ENCODE assay signal across 9 cellular contexts in the genomic region with DNA sequence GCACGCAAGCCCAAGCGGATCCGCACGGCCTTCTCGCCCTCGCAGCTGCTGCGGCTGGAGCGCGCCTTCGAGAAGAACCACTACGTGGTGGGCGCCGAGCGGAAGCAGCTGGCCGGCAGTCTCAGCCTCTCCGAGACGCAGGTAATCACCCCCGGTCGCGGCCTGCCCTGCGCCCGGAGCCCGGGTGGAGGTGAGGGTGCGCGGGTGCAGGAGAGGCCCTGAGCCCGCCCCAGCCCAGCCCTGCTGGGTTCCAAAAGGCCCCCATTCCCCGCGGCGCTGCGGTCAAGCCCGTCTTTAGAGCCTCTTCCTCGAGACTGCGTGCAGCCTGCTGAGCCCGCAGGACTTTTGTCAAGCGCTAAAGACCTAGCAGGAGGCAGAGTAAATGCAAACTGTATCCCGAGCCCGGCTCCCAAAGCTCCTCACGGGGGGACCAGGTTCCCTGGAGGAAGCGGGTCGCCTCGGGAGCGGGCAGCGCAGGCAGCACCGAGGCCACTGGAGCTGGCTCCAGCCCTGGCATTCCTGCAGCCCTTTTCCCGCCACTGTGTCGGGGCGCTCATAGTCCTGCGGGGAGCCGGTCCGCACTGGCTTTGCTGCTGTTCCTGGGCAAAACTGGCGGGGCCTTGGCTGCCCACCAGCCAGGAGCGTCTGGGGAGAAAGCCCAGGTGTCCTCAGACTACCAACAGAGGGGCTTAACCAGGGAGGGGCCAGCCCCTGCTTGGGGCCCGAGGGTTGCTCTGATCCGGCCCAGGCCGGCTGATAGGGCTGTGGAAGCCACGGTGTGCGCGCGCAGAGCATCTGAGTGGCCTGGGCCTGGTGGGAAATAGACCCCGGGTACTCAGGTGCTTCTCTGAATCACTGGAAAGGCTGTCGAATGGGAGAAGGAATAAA. TPM values are rescaled to one million over a fixed set of nuclear protein-coding genes. Genes with fewer than 3 reads are reported as not detected.
DNase-seq lines count a peak whose midpoint lies in the region; ATAC-seq, FAIRE-seq and TF ChIP-seq lines count a peak whose summit lies in the region.
"Had no signal": no experiment of that assay in that cellular context is flagged by ENCODE, and none has a peak within 500 bp of the region (broad histone marks: within the 10 kb centered on the region; RNA-seq: fewer than 3 reads in every experiment).

No MANE protein-coding gene starts in this region.

- no peak overlapping the region for H3K27ac ChIP-seq in H1 (ENCODE audit: low read depth, low read length)
- no peak overlapping the region for H3K27ac ChIP-seq in psoas muscle
- H3K27ac ChIP-seq: heart right ventricle had no signal

- WGBS in H1 (ENCODE audit: extremely low coverage in 1 of 2, insufficient coverage in 1 of 2, insufficient read length in 1 of 2, insufficient replicate concordance in 2 of 2, low coverage in 1 of 2, low lambda C conversion rate in 2 of 2, missing lambda C conversion rate in 1 of 2), 2 experiments, result 2% methylated on average over 45 of the region's 61 CpGs; no CpG with 5 or more reads in 1 of the 2 experiments
- 3 to 4% (median 3%) methylated on average over 52 to 61 of the region's 61 CpGs for WGBS in psoas muscle, 3 donors

- H2BK20ac ChIP-seq in H1 (ENCODE audit: low read length), result no peak overlapping the region

- no peak overlapping the region for H3K56ac ChIP-seq in H1 (replicated peaks; ENCODE audit: insufficient read length, low read depth, low read length)

- no peaks in the 10 kb centered on the region for H3K79me2 ChIP-seq in H1 (ENCODE audit: control insufficient read depth in 1 of 2, insufficient read depth in 2 of 2, low read length in 2 of 2)

- no peak overlapping the region for H4K8ac ChIP-seq in H1 (ENCODE audit: extremely low read depth, insufficient read depth, low read length)

- no peak overlapping the region for H3K23ac ChIP-seq in H1 (ENCODE audit: insufficient read length)

- H2AFZ ChIP-seq in H1 (ENCODE audit: low read length), result no peak overlapping the region; the same call in 1 of the 2 replicates

- no peak overlapping the region for H3K14ac ChIP-seq in H1 (ENCODE audit: insufficient read length)

- no peak for TF ChIP-seq EP300 in H1 (IDR thresholded peaks at IDR 0.05; ENCODE audit: borderline replicate concordance in 1 of 2, low read depth in 2 of 2, low read length in 2 of 2)

- TF ChIP-seq CTCF in H1 (IDR thresholded peaks at IDR 0.05; ENCODE audit: control extremely low read depth in 1 of 3, insufficient read depth in 1 of 3, low read depth in 1 of 3, low read length in 3 of 3) (no peak), psoas muscle (IDR thresholded peaks at IDR 0.05) (no peak), GM10248 (IDR thresholded peaks at IDR 0.05; ENCODE audit: control extremely low read depth, extremely low read depth, low read depth, missing control alignments) (no peak)

- peaks cover 89 to 100% (median 97%) of the 10 kb centered on the region in 4 experiments for H3K27me3 ChIP-seq in H1 (replicated peaks in 1 of 4; ENCODE audit: control insufficient read depth in 3 of 4, extremely low read depth in 1 of 4, insufficient read depth in 3 of 4, low read length in 3 of 4)
- peaks cover 0 to 99% (median 51%) of the 10 kb centered on the region in 3 donors for H3K27me3 ChIP-seq in psoas muscle (ENCODE audit: insufficient read depth in 3 of 3, low read length in 2 of 3)

- FAIRE-seq in H1 (lab: Jason Lieb, UNC), result no peak

- H2BK5ac ChIP-seq in H1 (ENCODE audit: low read depth, low read length), result peak overlapping the region; percentile 61; the same call in 1 of the 2 replicates

- H3K4me3 ChIP-seq in H1 (ENCODE audit: extremely low read depth in 1 of 4, insufficient read depth in 2 of 4, low read depth in 3 of 4, low read length in 4 of 4) (peak overlapping the region in 3 of 4 experiments; percentile 19 to 54 (median 21); a peak in 6 of 8 replicates), psoas muscle (no peak overlapping the region)

- peak overlapping the region; percentile 72; the same call in 1 of the 2 replicates for H2BK12ac ChIP-seq in H1 (ENCODE audit: low read depth, low read length)

- peak overlapping the region; percentile 81 for H3K18ac ChIP-seq in H1 (ENCODE audit: extremely low read depth, low read length)

- peak in 1 of 2 experiments; percentile 81 for DNase-seq in H1 (ENCODE audit: low read depth in 1 of 2, low spot score in 2 of 2)
- no peak for DNase-seq in psoas muscle
- DNase-seq in H4 (ENCODE audit: low spot score), result no peak
- DNase-seq in midbrain (lab: John Stamatoyannopoulos, UW), result no peak
- no peak for DNase-seq in GM10248 (ENCODE audit: extremely low spot score)
- DNase-seq: heart right ventricle had no signal

- peak; percentile 62 for ATAC-seq in GM18909 (IDR thresholded peaks at IDR 0.05; ENCODE audit: poor library complexity, unreplicated experiment)
- peak; percentile 52 for ATAC-seq in HG02852 (IDR thresholded peaks at IDR 0.05; ENCODE audit: unreplicated experiment)
- ATAC-seq in psoas muscle, result peak; percentile 24 to 47 (median 38)

- H4K5ac ChIP-seq in H1 (ENCODE audit: insufficient read length, low read depth, low read length), result no peak overlapping the region

- H3K4me2 ChIP-seq in H1 (ENCODE audit: insufficient read depth in 1 of 2, low read depth in 2 of 2, low read length in 2 of 2), result peak overlapping the region; percentile 67 to 72

- H3K9ac ChIP-seq in H1 (replicated peaks in 1 of 4; ENCODE audit: extremely low read depth in 1 of 4, low read depth in 3 of 4, low read length in 3 of 4), result no peak overlapping the region; a peak in 1 of 7 replicates

- H3K23me2 ChIP-seq in H1 (ENCODE audit: low read depth, low read length), result peaks cover 7% of the 10 kb centered on the region; the same call in 1 of the 2 replicates

- intact Hi-C loops in psoas muscle (cut with DNase I), result no loop called here

- POLR2A ChIA-PET in H1 (lab: Charles Lee; ENCODE audit: partially characterized antibody), result interaction anchor here (1.0 to 3.2 kb wide), 10 partner anchors 9 to 39 kb away, joined by 3 to 18 read pairs (median 4); partner anchors contain the start of gene SPR
- POLR2A ChIA-PET in GM10248 (lab: Yijun Ruan, JAX), result no interaction called here

- no peak overlapping the region for H3K4ac ChIP-seq in H1 (replicated peaks; ENCODE audit: insufficient read length, low read depth, low read length)

- H2BK120ac ChIP-seq in H1 (replicated peaks; ENCODE audit: low read depth, low read length), result no peak overlapping the region

- H3K9me3 ChIP-seq in H1 (ENCODE audit: insufficient read depth in 2 of 2, low read depth in 1 of 2, low read length in 1 of 2), result peaks cover 0 to 4% of the 10 kb centered on the region in 2 experiments; a peak in 1 of 4 replicates
- H3K9me3 ChIP-seq in psoas muscle, result no peaks in the 10 kb centered on the region
- H3K9me3 ChIP-seq: heart right ventricle had no signal

- CTCF ChIA-PET in H1 (lab: Charles Lee; ENCODE audit: partially characterized antibody), result interaction anchor here (0.8 to 24.3 kb wide), 15 partner anchors 8 to 253 kb away, joined by 3 to 497 read pairs (median 5); partner anchors contain the start of genes EMX1 and SPR
- CTCF ChIA-PET in GM10248 (lab: Yijun Ruan, JAX), result interaction anchor here (1.0 to 5.9 kb wide), 3 partner anchors 9 to 288 kb away, joined by 3 to 35 read pairs (median 4); no protein-coding TSS in a partner anchor

- no peak; a peak in 1 of 4 replicates for TF ChIP-seq RAD21 in H1 (IDR thresholded peaks at IDR 0.05 in 1 of 2, conservative IDR thresholded peaks at IDR 0.05 in 1 of 2; ENCODE audit: low read depth in 2 of 2, low read length in 2 of 2)

- no peak overlapping the region for H4K91ac ChIP-seq in H1 (replicated peaks; ENCODE audit: insufficient read length, low read length)

- H2BK15ac ChIP-seq in H1 (ENCODE audit: low read length), result peak overlapping the region; percentile 67; the same call in 1 of the 2 replicates

- peaks cover 6 to 37% (median 18%) of the 10 kb centered on the region in 4 experiments for H3K4me1 ChIP-seq in H1 (replicated peaks in 1 of 4; ENCODE audit: control insufficient read depth in 3 of 4, insufficient read depth in 4 of 4, low read length in 3 of 4)
- H3K4me1 ChIP-seq in psoas muscle, result peaks cover 18% of the 10 kb centered on the region

- no peaks in the 10 kb centered on the region for H3K79me1 ChIP-seq in H1 (ENCODE audit: low read depth, low read length)

- H2AK5ac ChIP-seq in H1 (ENCODE audit: low read depth, low read length), result no peak overlapping the region

- peaks cover 13 to 25% of the 10 kb centered on the region in 2 experiments for H4K20me1 ChIP-seq in H1 (replicated peaks in 1 of 2; ENCODE audit: control insufficient read depth in 1 of 2, insufficient read depth in 2 of 2, low read length in 2 of 2)

- peaks cover 0 to 2% (median 0%) of the 10 kb centered on the region in 4 experiments; a peak in 1 of 8 replicates for H3K36me3 ChIP-seq in H1 (ENCODE audit: control insufficient read depth in 2 of 4, insufficient read depth in 4 of 4, low read length in 3 of 4)
- no peaks in the 10 kb centered on the region for H3K36me3 ChIP-seq in psoas muscle (ENCODE audit: insufficient read depth in 1 of 2, low read depth in 1 of 2)
- H3K36me3 ChIP-seq: heart right ventricle had no signal

- no peak for TF ChIP-seq POLR2A in H1 (IDR thresholded peaks at IDR 0.05; ENCODE audit: control extremely low read depth in 1 of 2, low read depth in 2 of 2, low read length in 2 of 2)

RNA-seq across cellular contexts. Expression of gene EMX1, which starts 7.3 kb away (rescaled TPM):
- total RNA-seq in H1 (2021; fragmentation: NEBNext Ultra II Directional; extraction: Animal tissue kit (Norgen Biotek cat#: 25700)), result 4.8 and 4.9 TPM in 2 replicates
- polyA plus RNA-seq in H1 (2011; rRNA removed) (2.4 and 3.3 TPM in 2 replicates), psoas muscle (under 1 TPM in 1 of 3 donors, not detected in 2; 0.01 TPM)
- polyA plus RNA-seq in H1 (2011; cell fraction: cytosol; rRNA removed), result 2.8 TPM
- 3.5 TPM for polyA plus RNA-seq in H1 (2011; cell fraction: nucleus; rRNA removed)
- 2.2 to 3.8 TPM (median 3.0 TPM) in 4 replicates for polyA plus RNA-seq in H1 (2012, experiment 1 of 2)
- 1.8 TPM for polyA plus RNA-seq in H1 (2012, experiment 2 of 2)
- 3.2 TPM for polyA plus RNA-seq in H1 (2013, experiment 1 of 2)
- 3.2 TPM for polyA plus RNA-seq in H1 (2013, experiment 2 of 2)
- polyA minus RNA-seq in H1 (2011; rRNA and poly(A)+ RNA removed), result 1.1 and 2.1 TPM in 2 replicates
- 3.4 TPM for polyA minus RNA-seq in H1 (2011; cell fraction: cytosol; rRNA and poly(A)+ RNA removed)
- polyA minus RNA-seq in H1 (2011; cell fraction: nucleus; rRNA and poly(A)+ RNA removed), result 3.5 TPM
- total RNA-seq in psoas muscle, result not detected
- not detected in 2 replicates for total RNA-seq in H4 (2014; rRNA removed; shearing (Covaris generic))
- total RNA-seq: heart right ventricle; T-helper 1 cell treated with Interleukin-12 subunit alpha and Interleukin-12 subunit beta and Interleukin-4 antibody, amounts not matched to agents 30 ng/mL and 1 ng/mL, for 36 hours had no signal

RNA-seq across cellular contexts. Expression of gene SPR, which starts 37.4 kb away (rescaled TPM):
- total RNA-seq in H1 (2021; fragmentation: NEBNext Ultra II Directional; extraction: Animal tissue kit (Norgen Biotek cat#: 25700)), result 10.7 and 11.5 TPM in 2 replicates
- polyA plus RNA-seq in H1 (2011; rRNA removed) (4.2 and 4.5 TPM in 2 replicates), psoas muscle (10 to 100 TPM; 19.1 to 46.0 (median 39.1) TPM)
- 8.9 TPM for polyA plus RNA-seq in H1 (2011; cell fraction: cytosol; rRNA removed)
- 5.4 TPM for polyA plus RNA-seq in H1 (2011; cell fraction: nucleus; rRNA removed)
- polyA plus RNA-seq in H1 (2012, experiment 1 of 2), result 7.2 to 11.0 TPM (median 10.2 TPM) in 4 replicates
- 9.2 TPM for polyA plus RNA-seq in H1 (2012, experiment 2 of 2)
- 5.3 TPM for polyA plus RNA-seq in H1 (2013, experiment 1 of 2)
- polyA plus RNA-seq in H1 (2013, experiment 2 of 2), result 6.1 TPM
- 2.3 and 4.9 TPM in 2 replicates for polyA minus RNA-seq in H1 (2011; rRNA and poly(A)+ RNA removed)
- 4.0 TPM for polyA minus RNA-seq in H1 (2011; cell fraction: cytosol; rRNA and poly(A)+ RNA removed)
- 2.3 TPM for polyA minus RNA-seq in H1 (2011; cell fraction: nucleus; rRNA and poly(A)+ RNA removed)
- total RNA-seq in psoas muscle, result 10 to 100 TPM; 23.3 to 34.0 (median 29.1) TPM
- 47.6 and 52.5 TPM in 2 replicates for total RNA-seq in H4 (2014; rRNA removed; shearing (Covaris generic))
